Comparison of ENCODE assay signal across 15 cellular contexts in the genomic region with DNA sequence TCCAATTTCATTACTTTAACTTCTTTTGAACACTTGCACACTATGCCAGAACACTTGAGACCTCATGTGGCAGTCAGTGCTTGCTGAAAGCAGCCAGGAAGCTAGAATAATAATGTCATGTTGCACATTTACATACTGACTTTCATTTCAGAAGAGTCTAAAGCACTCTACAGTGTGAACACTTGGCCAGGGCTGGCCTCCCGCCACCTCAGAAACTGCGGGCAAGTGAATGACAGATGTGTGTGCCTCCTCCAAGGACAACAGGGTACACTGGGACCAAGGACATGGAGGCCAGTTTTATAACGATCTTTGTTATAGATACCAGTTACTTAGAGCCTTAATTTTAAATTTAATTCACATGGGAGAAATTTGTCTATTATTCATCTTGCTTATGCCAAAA.
DNase-seq lines count a peak whose midpoint lies in the region; ATAC-seq and TF ChIP-seq lines count a peak whose summit lies in the region.
"Had no signal": no experiment of that assay in that cellular context is flagged by ENCODE, and none has a peak within 500 bp of the region (broad histone marks: within the 10 kb centered on the region; RNA-seq: fewer than 3 reads in every experiment).

No MANE protein-coding gene starts in this region.

- ATAC-seq in left ventricle myocardium superior (peak; percentile 90), GM21360 (IDR thresholded peaks at IDR 0.05; ENCODE audit: unreplicated experiment) (no peak), HG02610 (IDR thresholded peaks at IDR 0.05; ENCODE audit: unreplicated experiment) (no peak)
- ATAC-seq in activated T-helper 17 cell treated with anti-CD3 and anti-CD28 coated beads, Interleukin-2, amount 50 U/mL, for 72 hours (replicated peaks), result no peak
- ATAC-seq: CD8-positive, alpha-beta T cell had no signal

- no peak for TF ChIP-seq CTCF in brain (conservative IDR thresholded peaks at IDR 0.05)

- H3K4me1 Mint-ChIP-seq in brain, result peaks cover 6% of the 10 kb centered on the region
- no peaks in the 10 kb centered on the region for H3K4me1 Mint-ChIP-seq in activated T-helper 17 cell treated with anti-CD3 and anti-CD28 coated beads, Interleukin-2, amount 50 U/mL, for 72 hours
- H3K4me1 Mint-ChIP-seq: CD14-positive monocyte, H9 had no signal

- H3K9me3 Mint-ChIP-seq in brain, result peaks cover 8 to 15% (median 10%) of the 10 kb centered on the region in 5 experiments
- H3K9me3 Mint-ChIP-seq in activated T-helper 17 cell treated with anti-CD3 and anti-CD28 coated beads, Interleukin-2, amount 50 U/mL, for 72 hours, result no peaks in the 10 kb centered on the region
- H3K9me3 Mint-ChIP-seq: CD8-positive, alpha-beta T cell; H9 had no signal

- H3K36me3 Mint-ChIP-seq in brain, result peaks cover 14% of the 10 kb centered on the region
- H3K36me3 Mint-ChIP-seq in activated T-helper 17 cell treated with anti-CD3 and anti-CD28 coated beads, Interleukin-2, amount 50 U/mL, for 72 hours (ENCODE audit: low read depth), result peaks cover 14% of the 10 kb centered on the region

- H3K27ac Mint-ChIP-seq in brain, result peak overlapping the region in 3 of 5 experiments; percentile 17 to 79 (median 49)
- H3K27ac Mint-ChIP-seq in activated T-helper 17 cell treated with anti-CD3 and anti-CD28 coated beads, Interleukin-2, amount 50 U/mL, for 72 hours, result no peak overlapping the region
- H3K27ac Mint-ChIP-seq: CD14-positive monocyte; CD8-positive, alpha-beta T cell had no signal

- no peak overlapping the region for H3K4me3 Mint-ChIP-seq in brain
- no peak overlapping the region for H3K4me3 Mint-ChIP-seq in activated T-helper 17 cell treated with anti-CD3 and anti-CD28 coated beads, Interleukin-2, amount 50 U/mL, for 72 hours
- H3K4me3 Mint-ChIP-seq: CD14-positive monocyte; CD8-positive, alpha-beta T cell; H9 had no signal

- peaks cover 2% of the 10 kb centered on the region for H3K27me3 Mint-ChIP-seq in brain
- H3K27me3 Mint-ChIP-seq in activated T-helper 17 cell treated with anti-CD3 and anti-CD28 coated beads, Interleukin-2, amount 50 U/mL, for 72 hours, result no peaks in the 10 kb centered on the region

- DNase-seq in DMS 273 (lab: John Stamatoyannopoulos, UW; ENCODE audit: unreplicated experiment), result peak; percentile 43
- no peak for DNase-seq in DMS 273 treated with DMSO at 0.1 percent for 48 hours (lab: John Stamatoyannopoulos, UW)
- peak; percentile 22 for DNase-seq in NCI-H2029 (lab: John Stamatoyannopoulos, UW)
- DNase-seq in left ventricle myocardium superior, result peak; percentile 66
- DNase-seq: CD8-positive, alpha-beta T cell; COR-L47; DMS53; GF-D8; GOT3; H9 had no signal

- intact Hi-C loops in left ventricle myocardium superior (cut with micrococcal nuclease), result no loop called here
